ENCODE assay signal across 8 cellular contexts in genomic region chrX:47482512-47483309, GRCh38. TPM values are rescaled to one million over a fixed set of nuclear protein-coding genes. Genes with fewer than 3 reads are reported as not detected.
DNase-seq lines count a peak whose midpoint lies in the region; TF ChIP-seq lines count a peak whose summit lies in the region.

Gene ZNF41 (minus strand): TSS chrX:47483222. CDS start chrX:47467481, 15,741 bp downstream.

- no peaks in the 10 kb centered on the region for H3K36me3 Mint-ChIP-seq in neural progenitor cell

- H3K4me3 ChIP-seq in MM.1S (ENCODE audit: low read length) (peak within 1 kb of the TSS; percentile 76), foreskin fibroblast (ENCODE audit: low read depth in 1 of 2, low read length in 2 of 2) (peak within 1 kb of the TSS; percentile 65 to 74), neural progenitor cell (peak within 1 kb of the TSS; percentile 72), stomach smooth muscle (ENCODE audit: low read length in 2 of 2) (peak within 1 kb of the TSS; percentile 73 to 76)

- H3K4me1 ChIP-seq in ES-I3 (ENCODE audit: insufficient read depth, low read length) (peaks cover 3% of the 10 kb centered on the region), MM.1S (ENCODE audit: low read length) (peaks cover 13% of the 10 kb centered on the region), neural progenitor cell (no peaks in the 10 kb centered on the region), stomach smooth muscle (ENCODE audit: control insufficient read depth, insufficient read depth, low read length) (no peaks in the 10 kb centered on the region)

- H3K9ac ChIP-seq in ES-I3 (ENCODE audit: low read depth, low read length) = peak within 1 kb of the TSS; percentile 38
- peak within 1 kb of the TSS; percentile 90 for H3K9ac ChIP-seq in MM.1S (ENCODE audit: low read length)
- peak within 1 kb of the TSS; percentile 83 for H3K9ac ChIP-seq in neural progenitor cell
- peak within 1 kb of the TSS; percentile 76 for H3K9ac ChIP-seq in stomach smooth muscle (ENCODE audit: low read length in 2 of 2)

- no peaks in the 10 kb centered on the region for H3K9me2 ChIP-seq in MM.1S (replicated peaks; ENCODE audit: insufficient read depth, low read length)

- no peak for TF ChIP-seq CTCF in MM.1S (IDR thresholded peaks at IDR 0.05; ENCODE audit: low read length)
- no peak for TF ChIP-seq CTCF in foreskin fibroblast (IDR thresholded peaks at IDR 0.05; ENCODE audit: low read depth, low read length)
- no peak for TF ChIP-seq CTCF in neural progenitor cell (IDR thresholded peaks at IDR 0.05)

- H2AFZ ChIP-seq in MM.1S (ENCODE audit: low read length) (peak within 1 kb of the TSS; percentile 65), neural progenitor cell (replicated peaks) (peak within 1 kb of the TSS; percentile 65)

- H3F3A ChIP-seq in MM.1S (ENCODE audit: insufficient read depth, low read length) (peaks cover 12% of the 10 kb centered on the region), neural progenitor cell (ENCODE audit: low read depth) (no peaks in the 10 kb centered on the region)

- peak within 1 kb of the TSS; percentile 85 for H3K27ac Mint-ChIP-seq in neural progenitor cell

- H3K4me1 Mint-ChIP-seq in neural progenitor cell = peaks cover 19% of the 10 kb centered on the region

- H3K36me3 ChIP-seq in ES-I3 (ENCODE audit: insufficient read depth, low read length) (no peaks in the 10 kb centered on the region), MM.1S (replicated peaks; ENCODE audit: insufficient read depth, low read length) (no peaks in the 10 kb centered on the region), neural progenitor cell (no peaks in the 10 kb centered on the region), stomach smooth muscle (ENCODE audit: control insufficient read depth in 2 of 2, insufficient read depth in 2 of 2, low read length in 2 of 2) (no peaks in the 10 kb centered on the region)

- DNase-seq in HCEC 1CT = peak; percentile 73
- peak; percentile 87 for DNase-seq in MM.1S
- DNase-seq in SHP77 (lab: John Stamatoyannopoulos, UW) = peak; percentile 74 to 79
- peak; percentile 64 for DNase-seq in activated gamma-delta T cell (lab: John Stamatoyannopoulos, UW)
- peak; percentile 70 to 88 for DNase-seq in foreskin fibroblast
- DNase-seq in neural progenitor cell (ENCODE audit: low spot score) = peak; percentile 76

- peak within 1 kb of the TSS; percentile 85 for H3K4me3 Mint-ChIP-seq in neural progenitor cell

- H3K4me2 ChIP-seq in MM.1S (ENCODE audit: low read depth, low read length) (peak within 1 kb of the TSS; percentile 72), neural progenitor cell (peak within 1 kb of the TSS; percentile 83)

- H3K27ac ChIP-seq in MM.1S (ENCODE audit: low read length) (peak within 1 kb of the TSS; percentile 65; the same call in 1 of the 2 replicates), neural progenitor cell (peak within 1 kb of the TSS; percentile 93), stomach smooth muscle (ENCODE audit: low read length) (peak within 1 kb of the TSS; percentile 74)

- H3K27me3 ChIP-seq in MM.1S (replicated peaks; ENCODE audit: insufficient read depth, low read length) = no peaks in the 10 kb centered on the region
- no peaks in the 10 kb centered on the region for H3K27me3 ChIP-seq in neural progenitor cell
- peaks cover 0 to 2% of the 10 kb centered on the region in 2 donors for H3K27me3 ChIP-seq in stomach smooth muscle (ENCODE audit: control insufficient read depth in 1 of 2, insufficient read depth in 2 of 2, low read length in 2 of 2)

- no peaks in the 10 kb centered on the region for H3K27me3 Mint-ChIP-seq in neural progenitor cell (ENCODE audit: insufficient read depth, low read depth)

- H3K9me3 Mint-ChIP-seq in neural progenitor cell = peaks cover 5% of the 10 kb centered on the region

- H3K9me3 ChIP-seq in ES-I3 (ENCODE audit: control insufficient read depth, insufficient read depth, low read length) (no peaks in the 10 kb centered on the region), MM.1S (replicated peaks; ENCODE audit: insufficient read depth, low read length) (no peaks in the 10 kb centered on the region), neural progenitor cell (ENCODE audit: low read depth) (no peaks in the 10 kb centered on the region), stomach smooth muscle (ENCODE audit: control insufficient read depth in 2 of 2, low read length in 2 of 2) (no peaks in the 10 kb centered on the region)

- H3K79me2 ChIP-seq in MM.1S (ENCODE audit: low read length) (peaks cover 22% of the 10 kb centered on the region), neural progenitor cell (ENCODE audit: low read depth) (peaks cover 24% of the 10 kb centered on the region)

- no peaks in the 10 kb centered on the region for H4K20me1 ChIP-seq in MM.1S (ENCODE audit: insufficient read depth, low read length)
- no peaks in the 10 kb centered on the region for H4K20me1 ChIP-seq in neural progenitor cell (ENCODE audit: low read depth)

RNA-seq across cellular contexts. Expression of gene ZNF41, which starts in this region (rescaled TPM):
- 5.1 and 6.5 TPM in 2 replicates for total RNA-seq in neural progenitor cell (ENCODE audit: low replicate concordance)

Comparison
In these comparisons a context has a peak if more than half of its experiments do, and no peak if none do; other contexts are left out.
1. Peak in every context shown above with its lines: DNase-seq, H3K4me3 ChIP-seq and H3K27ac ChIP-seq.
2. H3K9ac ChIP-seq: peak in every context shown above with its lines; median percentile 90 in MM.1S; 83 in neural progenitor cell; 76 in stomach smooth muscle; 38 in ES-I3.